Comparison of ENCODE assay signal across 1 cellular context in the genomic region with DNA sequence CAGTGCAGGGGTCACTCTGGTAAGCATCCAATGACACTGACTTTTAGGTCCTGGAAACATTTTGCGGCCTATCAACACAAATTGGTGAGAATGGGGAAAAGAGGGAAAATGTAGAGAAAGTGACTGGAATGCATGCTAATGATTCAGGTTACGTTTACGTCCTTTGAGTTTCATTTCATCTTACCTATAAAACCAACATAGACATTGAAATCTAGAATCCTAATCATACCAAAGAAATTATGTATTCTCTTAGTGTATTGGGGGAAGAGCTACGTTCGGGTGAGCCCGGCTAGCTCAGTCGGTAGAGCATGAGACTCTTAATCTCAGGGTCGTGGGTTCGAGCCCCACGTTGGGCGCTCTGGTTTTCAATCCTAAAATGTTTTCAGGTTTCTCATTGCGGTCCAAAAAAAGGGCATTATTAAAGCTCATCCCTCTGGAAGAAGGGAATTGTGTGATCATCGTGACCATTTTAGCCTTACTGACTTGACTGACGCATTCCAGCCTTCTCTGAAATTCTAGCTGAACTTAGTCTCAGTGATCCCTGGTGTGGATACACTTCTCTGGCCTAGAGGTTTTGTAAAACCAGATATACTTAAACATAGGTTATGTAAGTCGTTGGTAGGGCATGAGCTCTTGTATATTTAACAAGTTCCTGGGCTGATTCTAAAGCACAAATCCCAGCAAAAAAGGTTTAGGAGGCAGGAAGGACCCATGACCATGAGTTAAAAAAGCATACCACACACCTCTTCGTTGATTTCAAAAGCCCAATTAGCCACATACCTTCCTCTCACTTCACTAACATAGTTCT.
TF ChIP-seq lines count a peak whose summit lies in the region.

No MANE protein-coding gene starts in this region.

TF ChIP-seq in K562, 482 proteins besides CTCF, POLR2A, EP300 and RAD21 (continued from another document):
- TF ChIP-seq, protein P1, sequence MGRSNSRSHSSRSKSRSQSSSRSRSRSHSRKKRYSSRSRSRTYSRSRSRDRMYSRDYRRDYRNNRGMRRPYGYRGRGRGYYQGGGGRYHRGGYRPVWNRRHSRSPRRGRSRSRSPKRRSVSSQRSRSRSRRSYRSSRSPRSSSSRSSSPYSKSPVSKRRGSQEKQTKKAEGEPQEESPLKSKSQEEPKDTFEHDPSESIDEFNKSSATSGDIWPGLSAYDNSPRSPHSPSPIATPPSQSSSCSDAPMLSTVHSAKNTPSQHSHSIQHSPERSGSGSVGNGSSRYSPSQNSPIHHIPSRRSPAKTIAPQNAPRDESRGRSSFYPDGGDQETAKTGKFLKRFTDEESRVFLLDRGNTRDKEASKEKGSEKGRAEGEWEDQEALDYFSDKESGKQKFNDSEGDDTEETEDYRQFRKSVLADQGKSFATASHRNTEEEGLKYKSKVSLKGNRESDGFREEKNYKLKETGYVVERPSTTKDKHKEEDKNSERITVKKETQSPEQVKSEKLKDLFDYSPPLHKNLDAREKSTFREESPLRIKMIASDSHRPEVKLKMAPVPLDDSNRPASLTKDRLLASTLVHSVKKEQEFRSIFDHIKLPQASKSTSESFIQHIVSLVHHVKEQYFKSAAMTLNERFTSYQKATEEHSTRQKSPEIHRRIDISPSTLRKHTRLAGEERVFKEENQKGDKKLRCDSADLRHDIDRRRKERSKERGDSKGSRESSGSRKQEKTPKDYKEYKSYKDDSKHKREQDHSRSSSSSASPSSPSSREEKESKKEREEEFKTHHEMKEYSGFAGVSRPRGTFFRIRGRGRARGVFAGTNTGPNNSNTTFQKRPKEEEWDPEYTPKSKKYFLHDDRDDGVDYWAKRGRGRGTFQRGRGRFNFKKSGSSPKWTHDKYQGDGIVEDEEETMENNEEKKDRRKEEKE (IDR thresholded peaks at IDR 0.05; ENCODE audit: borderline replicate concordance in 1 of 2, control insufficient read depth in 1 of 2, low read depth in 2 of 2, low read length in 1 of 2) = peak in 1 of 2 experiments; percentile 91; a peak in 2 of 4 replicates
